ENCODE assay signal across 10 cellular contexts in the genomic region with DNA sequence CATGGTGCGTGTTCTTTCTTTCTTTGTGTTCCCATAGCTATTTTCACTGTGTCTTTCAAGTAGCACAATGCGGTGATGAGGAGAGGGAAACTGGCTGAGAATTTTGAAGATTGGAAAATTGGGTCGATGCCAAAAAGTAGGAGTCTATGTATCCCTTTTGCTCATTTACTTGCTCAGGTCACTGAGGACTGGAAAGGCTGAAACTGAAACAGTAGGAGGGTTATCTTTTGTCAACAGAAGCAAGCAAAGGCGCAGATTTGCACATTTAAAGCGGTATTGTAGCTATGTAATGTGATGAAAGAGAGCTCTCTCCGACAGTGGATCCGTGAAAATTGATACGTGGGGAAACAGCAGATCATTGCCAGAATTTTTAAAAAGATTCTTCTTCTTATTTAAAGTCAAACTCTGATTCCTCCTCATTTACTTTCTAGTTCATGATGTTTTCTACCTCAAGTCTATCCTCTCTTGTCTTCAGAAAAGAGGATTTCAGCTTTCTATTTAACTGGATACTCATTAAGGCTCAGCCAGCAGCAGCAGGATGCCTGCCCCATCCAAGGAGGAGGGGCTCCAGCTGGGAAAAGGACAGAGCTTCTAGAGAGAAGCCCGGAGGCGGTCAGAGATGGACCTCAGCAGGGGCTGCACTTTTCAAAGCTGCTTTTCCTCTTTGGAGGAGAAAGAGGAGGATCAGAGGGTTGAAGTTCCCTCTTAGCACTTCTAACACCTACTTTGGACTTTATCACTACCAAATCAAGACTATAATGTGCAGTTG. TPM values are rescaled to one million over a fixed set of nuclear protein-coding genes. Genes with fewer than 3 reads are reported as not detected.
DNase-seq lines count a peak whose midpoint lies in the region; ATAC-seq and TF ChIP-seq lines count a peak whose summit lies in the region.
"Had no signal": no experiment of that assay in that cellular context is flagged by ENCODE, and none has a peak within 500 bp of the region (broad histone marks: within the 10 kb centered on the region; RNA-seq: fewer than 3 reads in every experiment).

No MANE protein-coding gene starts in this region.

- H2BK15ac ChIP-seq in neuronal stem cell (ENCODE audit: low read length): no peak overlapping the region

- H2AK5ac ChIP-seq in neuronal stem cell (ENCODE audit: low read depth, low read length): no peak overlapping the region

- H3K27me3 ChIP-seq in neuronal stem cell (ENCODE audit: control insufficient read depth in 3 of 3, insufficient read depth in 3 of 3, low read depth in 1 of 3, low read length in 3 of 3): no peaks in the 10 kb centered on the region

- H3K23ac ChIP-seq in neuronal stem cell (ENCODE audit: low read depth, low read length, poor library complexity): no peak overlapping the region

- H3K79me1 ChIP-seq in neuronal stem cell (ENCODE audit: low read depth, low read length): no peaks in the 10 kb centered on the region

- no peaks in the 10 kb centered on the region for H3K9me3 ChIP-seq in neuronal stem cell (replicated peaks in 1 of 2; ENCODE audit: control insufficient read depth in 2 of 2, insufficient read depth in 1 of 2, low read depth in 1 of 2, low read length in 2 of 2)

- peak overlapping the region; percentile 57 for H2AFZ ChIP-seq in neuronal stem cell (ENCODE audit: low read length)

- peak overlapping the region; percentile 57 for H3K27ac ChIP-seq in neuronal stem cell (replicated peaks; ENCODE audit: low read length)

- no peak overlapping the region for H2BK5ac ChIP-seq in neuronal stem cell (ENCODE audit: low read length)

- H3K4ac ChIP-seq in neuronal stem cell (ENCODE audit: low read length): no peak overlapping the region

- no CpG with 5 or more reads among the region's 10 CpGs for WGBS in neuronal stem cell (ENCODE audit: extremely low coverage in 2 of 2, insufficient read length in 2 of 2, insufficient replicate concordance in 1 of 2), 2 donors

- H3K18ac ChIP-seq in neuronal stem cell (ENCODE audit: low read length): no peak overlapping the region

- peaks cover 0 to 13% of the 10 kb centered on the region in 2 donors for H3K4me1 ChIP-seq in neuronal stem cell (ENCODE audit: control insufficient read depth in 2 of 2, insufficient read depth in 1 of 2, low read depth in 1 of 2, low read length in 2 of 2)

- H2BK12ac ChIP-seq in neuronal stem cell (ENCODE audit: low read length): no peak overlapping the region

- H3K9ac ChIP-seq in neuronal stem cell (ENCODE audit: low read depth, low read length, poor library complexity): no peak overlapping the region

- no peak overlapping the region for H3K14ac ChIP-seq in neuronal stem cell (ENCODE audit: low read length)

- peak overlapping the region; percentile 27 for H3K4me3 ChIP-seq in fibroblast of pulmonary artery (replicated peaks; ENCODE audit: low read depth, low read length)
- H3K4me3 ChIP-seq in neuronal stem cell (ENCODE audit: low read length in 2 of 2): peak overlapping the region in 1 of 2 donors; percentile 29

- TF ChIP-seq CTCF in fibroblast of pulmonary artery (IDR thresholded peaks at IDR 0.05; ENCODE audit: low read length, missing control alignments): no peak

- no peak overlapping the region for H2BK120ac ChIP-seq in neuronal stem cell (ENCODE audit: low read depth, low read length)

- no peaks in the 10 kb centered on the region for H3K36me3 ChIP-seq in neuronal stem cell (replicated peaks in 1 of 2; ENCODE audit: control insufficient read depth in 2 of 2, insufficient read depth in 2 of 2, low read length in 2 of 2)

- H3K4me2 ChIP-seq in neuronal stem cell (ENCODE audit: insufficient read depth, low read length, poor library complexity, severe bottlenecking): peak overlapping the region; percentile 35

- peak; percentile 53 for DNase-seq in ELR (ENCODE audit: low read depth)
- peak; percentile 85 for DNase-seq in NCI-H748 (lab: John Stamatoyannopoulos, UW; ENCODE audit: unreplicated experiment)
- DNase-seq in fibroblast of pulmonary artery (ENCODE audit: low read depth): peak; percentile 48
- DNase-seq in neuronal stem cell (ENCODE audit: low spot score): peak; percentile 66
- no peak for DNase-seq in activated naive CD4-positive, alpha-beta T cell (lab: John Stamatoyannopoulos, UW)
- DNase-seq in NCI-H2029 (lab: John Stamatoyannopoulos, UW): no peak
- DNase-seq: activated CD4-positive, CD25-positive, alpha-beta regulatory T cell; NCI-H1436 had no signal

- H4K91ac ChIP-seq in neuronal stem cell (ENCODE audit: low read depth, low read length, poor library complexity): no peak overlapping the region

- H4K8ac ChIP-seq in neuronal stem cell (ENCODE audit: low read depth, low read length): no peak overlapping the region

- ATAC-seq in HG02852 (IDR thresholded peaks at IDR 0.05; ENCODE audit: unreplicated experiment) (no peak), HG03135 (IDR thresholded peaks at IDR 0.05; ENCODE audit: unreplicated experiment) (no peak)

RNA-seq across cellular contexts. Expression of a gene that starts 15.9 kb away (rescaled TPM):
- 176 TPM for polyA plus RNA-seq in neuronal stem cell (2013, experiment 1 of 2)
- 174 TPM for polyA plus RNA-seq in neuronal stem cell (2013, experiment 2 of 2)

Comparison
In these comparisons a context has a peak if more than half of its experiments do, and no peak if none do; other contexts are left out.
1. DNase-seq: peak in ELR (single experiment), NCI-H748 (single experiment), fibroblast of pulmonary artery (single experiment) and neuronal stem cell (single experiment); none in activated naive CD4-positive, alpha-beta T cell (0 of 4) and NCI-H2029 (single experiment).